9 cellular contexts compared by ENCODE assay signal in genomic region chr7:73005356-73005692, GRCh38. TPM values are rescaled to one million over a fixed set of nuclear protein-coding genes. Genes with fewer than 3 reads are reported as not detected.
DNase-seq lines count a peak whose midpoint lies in the region; ATAC-seq and TF ChIP-seq lines count a peak whose summit lies in the region.
"Not testable (repeated sequence)": the region's sequence is repeated elsewhere in the genome, so short reads cannot be mapped to it uniquely, and the experiment has no call there.
"Had no signal": no experiment of that assay in that cellular context is flagged by ENCODE, and none has a peak within 500 bp of the region (broad histone marks: within the 10 kb centered on the region; RNA-seq: fewer than 3 reads in every experiment).

No MANE protein-coding gene starts in this region.

- not testable (repeated sequence) for H3K4me1 Mint-ChIP-seq in mesothelial cell of epicardium

- H3K9me3 ChIP-seq in RWPE2 (ENCODE audit: severe bottlenecking); esophagus (ENCODE audit: control insufficient read depth in 2 of 2, insufficient read depth in 1 of 2, low read depth in 1 of 2, low read length in 1 of 2): not testable (repeated sequence)

- H3K9me3 Mint-ChIP-seq in mesothelial cell of epicardium: not testable (repeated sequence)

- not testable (repeated sequence) for H3K27me3 Mint-ChIP-seq in mesothelial cell of epicardium (ENCODE audit: low read depth)

- H3K4me3 ChIP-seq in RWPE2 (ENCODE audit: severe bottlenecking) (peak overlapping the region; percentile 45), esophagus (ENCODE audit: low read depth in 1 of 2, low read length in 2 of 2) (peak overlapping the region; percentile 57 to 72)

- peak; percentile 64 for DNase-seq in RWPE2 (ENCODE audit: low spot score)
- peak; percentile 44 to 63 for DNase-seq in activated T-helper 1 cell treated with anti-CD3 and anti-CD28 coated beads, Interleukin-2, amount 50 U/mL, for 16 hours (ENCODE audit: low read depth in 1 of 2, low spot score in 1 of 2)
- peak; percentile 58 to 84 for DNase-seq in mesothelial cell of epicardium (ENCODE audit: low spot score in 2 of 2, unreplicated experiment in 2 of 2)
- peak; percentile 49 to 68 for DNase-seq in stimulated activated CD4-positive, alpha-beta T cell treated with anti-CD3 and anti-CD28 coated beads, Interleukin-1b, Interleukin-23, amount 100 ng/mL, for 4 hours (ENCODE audit: low read depth in 2 of 2)

- H3K27ac ChIP-seq in 22Rv1: peak overlapping the region; percentile 86
- H3K27ac ChIP-seq in RWPE2 (ENCODE audit: poor library complexity, severe bottlenecking): peak overlapping the region; percentile 68
- peak overlapping the region; percentile 93 to 96 for H3K27ac ChIP-seq in esophagus (ENCODE audit: low read depth in 2 of 2, low read length in 1 of 2)

- ATAC-seq in GM19372 (IDR thresholded peaks at IDR 0.05; ENCODE audit: low read depth, unreplicated experiment): peak; percentile 75
- peak; percentile 86 for ATAC-seq in HG03025 (IDR thresholded peaks at IDR 0.05; ENCODE audit: low FRiP score, unreplicated experiment)
- ATAC-seq in RWPE2 (ENCODE audit: low read depth): peak; percentile 87

- H3K4me3 Mint-ChIP-seq in mesothelial cell of epicardium: peak overlapping the region; percentile 94

- not testable (repeated sequence) for TF ChIP-seq CTCF in 22Rv1 (IDR thresholded peaks at IDR 0.05); RWPE2 (IDR thresholded peaks at IDR 0.05; ENCODE audit: poor library complexity, severe bottlenecking); mesothelial cell of epicardium (IDR thresholded peaks at IDR 0.05; ENCODE audit: unreplicated experiment)

- not testable (repeated sequence) for H3K36me3 ChIP-seq in RWPE2 (ENCODE audit: low read depth); esophagus (ENCODE audit: control insufficient read depth in 2 of 2, insufficient read depth in 2 of 2, low read length in 1 of 2)

- not testable (repeated sequence) for H3K36me3 Mint-ChIP-seq in mesothelial cell of epicardium

- not testable (repeated sequence) for H3K4me1 ChIP-seq in RWPE2 (ENCODE audit: insufficient read depth, poor library complexity, severe bottlenecking); esophagus (ENCODE audit: control insufficient read depth in 2 of 2, insufficient read depth in 2 of 2, low read length in 1 of 2)

- not testable (repeated sequence) for H3K27me3 ChIP-seq in RWPE2 (ENCODE audit: insufficient read depth, poor library complexity, severe bottlenecking); esophagus (ENCODE audit: control insufficient read depth in 1 of 2, insufficient read depth in 2 of 2, low read length in 2 of 2)

- H3K27ac Mint-ChIP-seq in mesothelial cell of epicardium: peak overlapping the region; percentile 99

- 0 to 1% methylated on average over 15 to 18 of the region's 30 CpGs for WGBS in esophagus, 2 donors

RNA-seq across cellular contexts. Expression of gene SPDYE8, which starts 24.2 kb away (rescaled TPM):
- polyA plus RNA-seq in esophagus: not detected
- total RNA-seq in mesothelial cell of epicardium: 0.11 TPM in 1 of 3 replicates, not detected in the others
- total RNA-seq: dermis microvascular lymphatic vessel endothelial cell had no signal

RNA-seq across cellular contexts. Expression of gene TRIM74, which starts 36.1 kb away (rescaled TPM):
- polyA plus RNA-seq in esophagus: under 1 TPM; 0.19 to 0.41 TPM
- 1.7 to 2.3 TPM (median 1.9 TPM) in 3 replicates for total RNA-seq in mesothelial cell of epicardium
- total RNA-seq: dermis microvascular lymphatic vessel endothelial cell had no signal

RNA-seq across cellular contexts. Expression of gene SPDYE11, which starts 52.4 kb away (rescaled TPM):
- polyA plus RNA-seq in esophagus: not detected
- total RNA-seq in mesothelial cell of epicardium: 0.11 to 0.18 TPM in 2 of 3 replicates, not detected in the other
- total RNA-seq: dermis microvascular lymphatic vessel endothelial cell had no signal

Comparison
In these comparisons a context has a peak if more than half of its experiments do, and no peak if none do; other contexts are left out.
1. Peak in every context shown above with its lines: DNase-seq, ATAC-seq, H3K4me3 ChIP-seq and H3K27ac ChIP-seq.